Comparison of ENCODE assay signal across 11 cellular contexts in genomic region chr14:22427771-22428228, GRCh38.
DNase-seq lines count a peak whose midpoint lies in the region; ATAC-seq and TF ChIP-seq lines count a peak whose summit lies in the region.
"Had no signal": no experiment of that assay in that cellular context is flagged by ENCODE, and none has a peak within 500 bp of the region (broad histone marks: within the 10 kb centered on the region; RNA-seq: fewer than 3 reads in every experiment).

No MANE protein-coding gene starts in this region.

- TF ChIP-seq CTCF in esophagus muscularis mucosa (IDR thresholded peaks at IDR 0.05) (no peak), nephron (IDR thresholded peaks at IDR 0.05; ENCODE audit: unreplicated experiment in 3 of 3) (no peak)

- no peak overlapping the region for H3K4me3 Mint-ChIP-seq in nephron
- H3K4me3 Mint-ChIP-seq: activated naive CD8-positive, alpha-beta T cell treated with anti-CD3 and anti-CD28 coated beads, Interleukin-2, amount 50 U/mL, for 24 hours; CD4-positive, CD25-positive, alpha-beta regulatory T cell had no signal

- H3K4me3 ChIP-seq in esophagus muscularis mucosa: peak overlapping the region; percentile 2 to 40 (median 14)

- H3K36me3 ChIP-seq in esophagus muscularis mucosa: no peaks in the 10 kb centered on the region

- H3K27me3 ChIP-seq in esophagus muscularis mucosa: peaks cover 0 to 9% (median 0%) of the 10 kb centered on the region in 4 donors

- no peaks in the 10 kb centered on the region for H3K9me3 Mint-ChIP-seq in nephron
- H3K9me3 Mint-ChIP-seq: activated naive CD8-positive, alpha-beta T cell treated with anti-CD3 and anti-CD28 coated beads, Interleukin-2, amount 50 U/mL, for 24 hours; CD4-positive, CD25-positive, alpha-beta regulatory T cell had no signal

- H3K9me3 ChIP-seq in esophagus muscularis mucosa: no peaks in the 10 kb centered on the region

- no peaks in the 10 kb centered on the region for H3K36me3 Mint-ChIP-seq in nephron (ENCODE audit: low read depth)
- H3K36me3 Mint-ChIP-seq: CD4-positive, CD25-positive, alpha-beta regulatory T cell had no signal

- DNase-seq in AG20443 (ENCODE audit: low spot score): peak; percentile 65
- DNase-seq in NOMO-1 treated with dmso at 0.1 percent for 144 hours (lab: John Stamatoyannopoulos, UW; ENCODE audit: unreplicated experiment): peak; percentile 68
- DNase-seq in esophagus muscularis mucosa (ENCODE audit: extremely low spot score): no peak
- no peak for DNase-seq in foreskin melanocyte
- DNase-seq: activated naive CD8-positive, alpha-beta T cell treated with anti-CD3 and anti-CD28 coated beads, Interleukin-2, amount 50 U/mL, for 24 hours; CD4-positive, CD25-positive, alpha-beta regulatory T cell; NCI-H446 had no signal

- H3K27ac Mint-ChIP-seq in nephron: peak overlapping the region; percentile 69 to 76 (median 71)
- H3K27ac Mint-ChIP-seq: activated naive CD8-positive, alpha-beta T cell treated with anti-CD3 and anti-CD28 coated beads, Interleukin-2, amount 50 U/mL, for 24 hours; CD4-positive, CD25-positive, alpha-beta regulatory T cell had no signal

- H3K4me1 Mint-ChIP-seq in nephron: peaks cover 43% of the 10 kb centered on the region
- H3K4me1 Mint-ChIP-seq: CD4-positive, CD25-positive, alpha-beta regulatory T cell had no signal

- peak overlapping the region in 3 of 4 donors; percentile 34 to 46 (median 42) for H3K27ac ChIP-seq in esophagus muscularis mucosa (replicated peaks in 1 of 4)

- H3K4me1 ChIP-seq in esophagus muscularis mucosa: peaks cover 22 to 45% (median 42%) of the 10 kb centered on the region in 4 donors

- H3K27me3 Mint-ChIP-seq in nephron (ENCODE audit: low read depth): peaks cover 9% of the 10 kb centered on the region
- H3K27me3 Mint-ChIP-seq: activated naive CD8-positive, alpha-beta T cell treated with anti-CD3 and anti-CD28 coated beads, Interleukin-2, amount 50 U/mL, for 24 hours; CD4-positive, CD25-positive, alpha-beta regulatory T cell had no signal

- 14% methylated on average over 9 of the region's 9 CpGs for WGBS in esophagus muscularis mucosa

- TF ChIP-seq POLR2A in esophagus muscularis mucosa (IDR thresholded peaks at IDR 0.05; ENCODE audit: low read depth): no peak

- ATAC-seq in GM21576 (IDR thresholded peaks at IDR 0.05; ENCODE audit: unreplicated experiment) (no peak), HG03175 (IDR thresholded peaks at IDR 0.05; ENCODE audit: unreplicated experiment) (no peak), GM21526 (IDR thresholded peaks at IDR 0.05; ENCODE audit: low FRiP score, unreplicated experiment) (no peak)
- ATAC-seq: activated naive CD8-positive, alpha-beta T cell treated with anti-CD3 and anti-CD28 coated beads, Interleukin-2, amount 50 U/mL, for 24 hours had no signal

- TF ChIP-seq EP300 in esophagus muscularis mucosa (IDR thresholded peaks at IDR 0.05): no peak

- intact Hi-C loops in esophagus muscularis mucosa (cut with DNase I): no loop called here

Comparison
In these comparisons a context has a peak if more than half of its experiments do, and no peak if none do; other contexts are left out.
1. DNase-seq: peak in AG20443 (single experiment) and NOMO-1 treated with dmso at 0.1 percent for 144 hours (single experiment); none in esophagus muscularis mucosa (single experiment) and foreskin melanocyte (single experiment).